9 cellular contexts compared by ENCODE assay signal in genomic region chr1:51268675-51269033, GRCh38. TPM values are rescaled to one million over a fixed set of nuclear protein-coding genes. Genes with fewer than 3 reads are reported as not detected.
DNase-seq lines count a peak whose midpoint lies in the region; ATAC-seq and TF ChIP-seq lines count a peak whose summit lies in the region.
"Had no signal": no experiment of that assay in that cellular context is flagged by ENCODE, and none has a peak within 500 bp of the region (broad histone marks: within the 10 kb centered on the region; RNA-seq: fewer than 3 reads in every experiment).

No MANE protein-coding gene starts in this region.

- peak; percentile 41 for ATAC-seq in GM18502 (IDR thresholded peaks at IDR 0.05; ENCODE audit: poor library complexity, unreplicated experiment)
- ATAC-seq in GM23338, result no peak
- ATAC-seq in activated B cell treated with CpG ODN at 0.5 μM for 24 hours (ENCODE audit: low read depth), result peak; percentile 14
- ATAC-seq: HCT116 had no signal

- WGBS in mesenchymal stem cell, result 93% methylated on average over 1 of the region's 2 CpGs

- H3K9me3 ChIP-seq in mesenchymal stem cell (ENCODE audit: control insufficient read depth, low read length) (no peaks in the 10 kb centered on the region), neural progenitor cell (ENCODE audit: low read depth) (no peaks in the 10 kb centered on the region)

- H2AFZ ChIP-seq in GM23338 (no peak overlapping the region), mesenchymal stem cell (ENCODE audit: low read depth, low read length) (no peak overlapping the region), neural progenitor cell (replicated peaks) (no peak overlapping the region)

- H3K4me1 ChIP-seq in GM23338 (ENCODE audit: insufficient read depth) (peaks cover 14% of the 10 kb centered on the region), mesenchymal stem cell (ENCODE audit: control insufficient read depth, insufficient read depth, low read depth, low read length) (peaks cover 12% of the 10 kb centered on the region), neural progenitor cell (no peaks in the 10 kb centered on the region)

- H2BK120ac ChIP-seq in mesenchymal stem cell (ENCODE audit: low read depth, low read length), result no peak overlapping the region

- H3K4ac ChIP-seq in mesenchymal stem cell (ENCODE audit: low read depth in 1 of 2, low read length in 2 of 2), result no peak overlapping the region

- peaks cover 37% of the 10 kb centered on the region for H3K79me2 ChIP-seq in GM23338 (replicated peaks; ENCODE audit: insufficient read depth)
- peaks cover 43% of the 10 kb centered on the region for H3K79me2 ChIP-seq in neural progenitor cell (ENCODE audit: low read depth)

- peak overlapping the region; percentile 64 for H3K27ac ChIP-seq in GM23338 (ENCODE audit: low read depth)
- no peak overlapping the region for H3K27ac ChIP-seq in mesenchymal stem cell (ENCODE audit: low read length, poor library complexity, severe bottlenecking)
- H3K27ac ChIP-seq in neural progenitor cell, result no peak overlapping the region

- H3K9me2 ChIP-seq in GM23338 (ENCODE audit: insufficient read depth), result no peaks in the 10 kb centered on the region

- H3K4me3 ChIP-seq in GM23338, result no peak overlapping the region
- peak overlapping the region in 1 of 2 experiments; percentile 0 for H3K4me3 ChIP-seq in mesenchymal stem cell (ENCODE audit: insufficient read depth in 1 of 2, low read depth in 1 of 2, low read length in 2 of 2)
- no peak overlapping the region for H3K4me3 ChIP-seq in neural progenitor cell

- peaks cover 22% of the 10 kb centered on the region for H3K4me1 Mint-ChIP-seq in GM23338
- peaks cover 36% of the 10 kb centered on the region for H3K4me1 Mint-ChIP-seq in activated B cell treated with CpG ODN at 0.5 μM for 24 hours
- H3K4me1 Mint-ChIP-seq in neural progenitor cell, result peaks cover 20% of the 10 kb centered on the region

- no peak overlapping the region for H2BK15ac ChIP-seq in mesenchymal stem cell (ENCODE audit: low read depth, poor library complexity, severe bottlenecking)

- H3K9ac ChIP-seq in mesenchymal stem cell (ENCODE audit: low read length) (peak overlapping the region; percentile 44), neural progenitor cell (no peak overlapping the region)

- H3K27me3 Mint-ChIP-seq in GM23338 (ENCODE audit: insufficient read depth, low read depth, poor library complexity) (peaks cover 4% of the 10 kb centered on the region), activated B cell treated with CpG ODN at 0.5 μM for 24 hours (no peaks in the 10 kb centered on the region), neural progenitor cell (ENCODE audit: insufficient read depth, low read depth) (no peaks in the 10 kb centered on the region)

- POLR2A ChIA-PET in activated B cell treated with CpG ODN at 0.5 μM for 24 hours (lab: Charles Lee), result interaction anchor here (0.5 to 3.7 kb wide), 2 partner anchors 33 to 796 kb away, joined by 7 to 18 read pairs; partner anchors contain the start of gene RNF11

- no peak overlapping the region for H4K91ac ChIP-seq in mesenchymal stem cell (ENCODE audit: low read length)

- H3K9me3 Mint-ChIP-seq in GM23338 (no peaks in the 10 kb centered on the region), activated B cell treated with CpG ODN at 0.5 μM for 24 hours (no peaks in the 10 kb centered on the region), neural progenitor cell (no peaks in the 10 kb centered on the region)

- H3K14ac ChIP-seq in mesenchymal stem cell (ENCODE audit: low read length in 2 of 2), result no peak overlapping the region

- no peak overlapping the region for H2BK5ac ChIP-seq in mesenchymal stem cell (ENCODE audit: low read depth, low read length, poor library complexity, severe bottlenecking)

- H3K23ac ChIP-seq in mesenchymal stem cell (ENCODE audit: low read length in 2 of 2), result no peak overlapping the region

- H3K36me3 Mint-ChIP-seq in GM23338 (ENCODE audit: low read depth) (peaks cover 10% of the 10 kb centered on the region; the same call in 2 of the 3 replicates), activated B cell treated with CpG ODN at 0.5 μM for 24 hours (ENCODE audit: low read depth) (peaks cover 29% of the 10 kb centered on the region), neural progenitor cell (peaks cover 16% of the 10 kb centered on the region)

- no peak overlapping the region for H2AK5ac ChIP-seq in mesenchymal stem cell (ENCODE audit: low read length, severe bottlenecking)

- no peak overlapping the region for H3K27ac Mint-ChIP-seq in GM23338
- H3K27ac Mint-ChIP-seq in activated B cell treated with CpG ODN at 0.5 μM for 24 hours, result peak overlapping the region; percentile 79
- H3K27ac Mint-ChIP-seq in neural progenitor cell, result no peak overlapping the region

- peaks cover 9% of the 10 kb centered on the region for H3K79me1 ChIP-seq in mesenchymal stem cell (replicated peaks; ENCODE audit: low read length, poor library complexity, severe bottlenecking)

- intact Hi-C loops in activated B cell treated with CpG ODN at 0.5 μM for 24 hours (cut with micrococcal nuclease), result loop anchor here (1.0 kb wide), 1 partner anchor 32 kb away; the partner anchor contains the start of gene RNF11
- intact Hi-C loops in posterior vena cava (cut with DNase I), result no loop called here

- H3K27me3 ChIP-seq in GM23338 (ENCODE audit: insufficient read depth), result no peaks in the 10 kb centered on the region
- no peaks in the 10 kb centered on the region for H3K27me3 ChIP-seq in mesenchymal stem cell (ENCODE audit: control insufficient read depth in 1 of 2, insufficient read depth in 1 of 2, low read length in 2 of 2)
- H3K27me3 ChIP-seq in neural progenitor cell, result no peaks in the 10 kb centered on the region

- H4K8ac ChIP-seq in mesenchymal stem cell (ENCODE audit: low read length), result no peak overlapping the region

- H3K36me3 ChIP-seq in GM23338 (ENCODE audit: insufficient read depth) (no peaks in the 10 kb centered on the region), mesenchymal stem cell (ENCODE audit: control insufficient read depth in 1 of 2, insufficient read depth in 2 of 2, low read depth in 1 of 2, low read length in 2 of 2) (peaks cover 0 to 33% of the 10 kb centered on the region in 2 experiments), neural progenitor cell (peaks cover 16% of the 10 kb centered on the region)

- TF ChIP-seq CTCF in GM23338 (conservative IDR thresholded peaks at IDR 0.05; ENCODE audit: low read depth in 2 of 2), result no peak
- TF ChIP-seq CTCF in activated B cell treated with CpG ODN at 0.5 μM for 24 hours (IDR thresholded peaks at IDR 0.05), result no peak
- no peak for TF ChIP-seq CTCF in neural progenitor cell (IDR thresholded peaks at IDR 0.05)

- no peak overlapping the region for H3K4me2 ChIP-seq in GM23338
- no peak overlapping the region for H3K4me2 ChIP-seq in mesenchymal stem cell (ENCODE audit: low read length, poor library complexity, severe bottlenecking)
- H3K4me2 ChIP-seq in neural progenitor cell, result no peak overlapping the region

- H3F3A ChIP-seq in GM23338 (replicated peaks; ENCODE audit: low read depth) (no peaks in the 10 kb centered on the region), neural progenitor cell (ENCODE audit: low read depth) (no peaks in the 10 kb centered on the region)

- H2BK12ac ChIP-seq in mesenchymal stem cell (ENCODE audit: low read length in 2 of 2), result no peak overlapping the region

- no peak overlapping the region for H3K4me3 Mint-ChIP-seq in GM23338
- peak overlapping the region; percentile 42 for H3K4me3 Mint-ChIP-seq in activated B cell treated with CpG ODN at 0.5 μM for 24 hours
- no peak overlapping the region for H3K4me3 Mint-ChIP-seq in neural progenitor cell

- H3K18ac ChIP-seq in mesenchymal stem cell (ENCODE audit: low read depth in 1 of 2, low read length in 2 of 2), result peak overlapping the region in 1 of 2 experiments; percentile 6

- DNase-seq in GM23338 (ENCODE audit: low spot score) (no peak), activated B cell treated with CpG ODN at 0.5 μM for 24 hours (no peak), mesenchymal stem cell (no peak), T-helper 1 cell (no peak), anterior cingulate cortex (lab: John Stamatoyannopoulos, UW) (no peak), neural progenitor cell (ENCODE audit: low spot score) (no peak), posterior vena cava (ENCODE audit: low spot score) (no peak)

- CTCF ChIA-PET in activated B cell treated with CpG ODN at 0.5 μM for 24 hours (lab: Charles Lee), result interaction anchor here (0.8 to 1.2 kb wide), 2 partner anchors 28 to 77 kb away, joined by 3 read pairs; no protein-coding TSS in a partner anchor

- H4K20me1 ChIP-seq in GM23338 (replicated peaks; ENCODE audit: insufficient read depth), result peaks cover 13% of the 10 kb centered on the region; the same call in 1 of the 2 replicates
- H4K20me1 ChIP-seq in neural progenitor cell (ENCODE audit: low read depth), result peaks cover 46% of the 10 kb centered on the region

TF ChIP-seq in GM23338, 12 proteins besides CTCF, POLR2A, EP300 and RAD21:
- TF ChIP-seq STAT1 (IDR thresholded peaks at IDR 0.05; ENCODE audit: unreplicated experiment), result no peak
- TF ChIP-seq EZH2phosphoT487 (IDR thresholded peaks at IDR 0.05; ENCODE audit: unreplicated experiment), result no peak

RNA-seq across cellular contexts. Expression of gene RNF11, which starts 32.6 kb away (rescaled TPM):
- total RNA-seq in GM23338 (2014; rRNA removed; shearing (Covaris generic)), result 43.0 and 48.6 TPM in 2 replicates
- polyA plus RNA-seq in GM23338 (2016; fragmentation: Nextera tagmentation; extraction: Ambion mirVana), result 22.3 and 23.7 TPM in 2 replicates
- total RNA-seq in activated B cell treated with CpG ODN at 0.5 μM for 24 hours (15.3 and 17.1 TPM in 2 replicates), neural progenitor cell (ENCODE audit: low replicate concordance) (63.8 and 108 TPM in 2 replicates), posterior vena cava (100 to 1,000 TPM; 101 to 114 TPM)
- polyA plus RNA-seq in mesenchymal stem cell (2013, experiment 1 of 2), result 86.9 TPM
- 95.0 TPM for polyA plus RNA-seq in mesenchymal stem cell (2013, experiment 2 of 2)
